Comparison of ENCODE assay signal across 8 cellular contexts in the genomic region with DNA sequence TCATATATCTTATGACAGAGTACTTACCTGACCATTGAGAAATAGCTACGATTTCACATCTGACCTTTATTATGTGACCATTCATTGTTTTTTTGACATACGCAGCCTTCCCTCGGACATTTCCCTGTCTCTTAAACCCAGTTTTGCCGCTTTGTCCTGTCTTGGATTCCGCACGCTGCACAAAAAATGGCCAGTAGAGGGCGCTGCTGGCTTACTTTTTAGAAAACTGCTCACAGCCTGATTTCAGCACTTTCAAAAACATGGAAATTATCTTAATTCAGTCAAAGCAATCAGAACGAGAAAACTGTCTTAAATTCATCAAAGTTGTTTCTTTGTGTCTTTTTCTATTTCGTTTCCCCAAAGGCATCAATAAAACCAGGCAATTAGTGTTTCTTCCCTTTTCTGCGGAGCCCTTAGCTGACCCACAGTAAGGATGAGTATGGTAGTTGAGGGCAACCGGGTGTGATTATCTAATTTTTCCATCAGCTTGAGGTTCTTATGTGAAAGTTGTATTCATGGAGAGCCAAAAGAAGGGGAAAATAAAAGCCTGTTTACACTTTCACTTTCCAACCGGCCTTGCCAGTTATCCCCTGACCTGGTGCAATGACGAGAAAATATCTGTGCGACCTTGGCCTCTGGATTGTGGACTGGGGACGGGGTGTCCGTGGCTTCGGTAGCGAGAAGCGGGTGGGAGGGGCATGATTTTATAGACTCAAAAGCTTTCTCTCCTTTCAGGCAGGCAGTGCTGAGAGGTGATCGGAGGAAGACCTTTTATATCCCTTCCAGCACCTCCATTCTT.
DNase-seq lines count a peak whose midpoint lies in the region; ATAC-seq and TF ChIP-seq lines count a peak whose summit lies in the region.

No MANE protein-coding gene starts in this region.

- H3K27me3 ChIP-seq in GM06990 (replicated peaks; ENCODE audit: control insufficient read depth, insufficient read depth, low read length), result no peaks in the 10 kb centered on the region
- H3K27me3 ChIP-seq in kidney epithelial cell (ENCODE audit: control insufficient read depth, insufficient read depth, low read length), result peaks cover 5% of the 10 kb centered on the region

- no peaks in the 10 kb centered on the region for H3K4me1 Mint-ChIP-seq in WTC11
- no peaks in the 10 kb centered on the region for H3K4me1 Mint-ChIP-seq in central memory CD8-positive, alpha-beta T cell

- no peak overlapping the region for H3K27ac Mint-ChIP-seq in WTC11
- H3K27ac Mint-ChIP-seq in central memory CD8-positive, alpha-beta T cell (ENCODE audit: low read depth), result no peak overlapping the region

- H3K4me3 ChIP-seq in GM06990 (replicated peaks; ENCODE audit: low read depth, low read length), result no peak overlapping the region
- H3K4me3 ChIP-seq in kidney epithelial cell (ENCODE audit: low read depth, low read length), result no peak overlapping the region

- H3K4me3 Mint-ChIP-seq in WTC11, result no peak overlapping the region
- no peak overlapping the region for H3K4me3 Mint-ChIP-seq in central memory CD8-positive, alpha-beta T cell

- peak; percentile 90 for TF ChIP-seq CTCF in GM06990 (IDR thresholded peaks at IDR 0.05; ENCODE audit: insufficient read depth, low read length, poor library complexity, severe bottlenecking)
- TF ChIP-seq CTCF in WTC11 (IDR thresholded peaks at IDR 0.05), result peak; percentile 91
- TF ChIP-seq CTCF in kidney epithelial cell (IDR thresholded peaks at IDR 0.05; ENCODE audit: insufficient read depth, low read length, poor library complexity, severe bottlenecking), result peak; percentile 82

- peaks cover 4% of the 10 kb centered on the region; the same call in 1 of the 2 replicates for H3K27me3 Mint-ChIP-seq in WTC11 (ENCODE audit: low read depth)
- H3K27me3 Mint-ChIP-seq in central memory CD8-positive, alpha-beta T cell, result peaks cover 42% of the 10 kb centered on the region

- DNase-seq in GM06990 (ENCODE audit: extremely low read depth, insufficient read length), result peak; percentile 17
- DNase-seq in NCI-H2107 (lab: John Stamatoyannopoulos, UW), result peak; percentile 79
- peak; percentile 84 for DNase-seq in WTC11 (ENCODE audit: low spot score)
- DNase-seq in central memory CD8-positive, alpha-beta T cell (ENCODE audit: low spot score in 2 of 2), result peak; percentile 45 to 58
- peak; percentile 12 for DNase-seq in kidney epithelial cell (ENCODE audit: low read depth)
- DNase-seq in stimulated activated CD4-positive, alpha-beta T cell treated with anti-CD3 and anti-CD28 coated beads, Interleukin-1b, Interleukin-23, amount 100 ng/mL, for 4 hours (ENCODE audit: low read depth in 2 of 2), result peak; percentile 69 to 70

- H3K9me3 Mint-ChIP-seq in WTC11, result no peaks in the 10 kb centered on the region
- no peaks in the 10 kb centered on the region for H3K9me3 Mint-ChIP-seq in central memory CD8-positive, alpha-beta T cell

- CTCF ChIA-PET in WTC11 (lab: Charles Lee), result interaction anchor here (0.5 to 1.3 kb wide), 6 partner anchors 9 to 1111 kb away, joined by 3 to 4 read pairs (median 3); a partner anchor contains a TSS

- ATAC-seq in HG02588 (IDR thresholded peaks at IDR 0.05; ENCODE audit: unreplicated experiment) (peak; percentile 75), WTC11 (peak; percentile 73), GM18858 (IDR thresholded peaks at IDR 0.05; ENCODE audit: unreplicated experiment) (no peak)
- no peak for ATAC-seq in central memory CD8-positive, alpha-beta T cell (replicated peaks; ENCODE audit: extremely low read depth, poor library complexity, severe bottlenecking)

- H3K36me3 Mint-ChIP-seq in WTC11, result no peaks in the 10 kb centered on the region
- no peaks in the 10 kb centered on the region for H3K36me3 Mint-ChIP-seq in central memory CD8-positive, alpha-beta T cell (ENCODE audit: insufficient read depth)

- H3K36me3 ChIP-seq in GM06990 (ENCODE audit: control insufficient read depth, insufficient read depth, low read length), result no peaks in the 10 kb centered on the region
- H3K36me3 ChIP-seq in kidney epithelial cell (ENCODE audit: control insufficient read depth, insufficient read depth, low read length), result no peaks in the 10 kb centered on the region

- POLR2A ChIA-PET in WTC11 (lab: Charles Lee), result no interaction called here

TF ChIP-seq in WTC11, 78 proteins besides CTCF, POLR2A, EP300 and RAD21:
- TF ChIP-seq, protein P1, sequence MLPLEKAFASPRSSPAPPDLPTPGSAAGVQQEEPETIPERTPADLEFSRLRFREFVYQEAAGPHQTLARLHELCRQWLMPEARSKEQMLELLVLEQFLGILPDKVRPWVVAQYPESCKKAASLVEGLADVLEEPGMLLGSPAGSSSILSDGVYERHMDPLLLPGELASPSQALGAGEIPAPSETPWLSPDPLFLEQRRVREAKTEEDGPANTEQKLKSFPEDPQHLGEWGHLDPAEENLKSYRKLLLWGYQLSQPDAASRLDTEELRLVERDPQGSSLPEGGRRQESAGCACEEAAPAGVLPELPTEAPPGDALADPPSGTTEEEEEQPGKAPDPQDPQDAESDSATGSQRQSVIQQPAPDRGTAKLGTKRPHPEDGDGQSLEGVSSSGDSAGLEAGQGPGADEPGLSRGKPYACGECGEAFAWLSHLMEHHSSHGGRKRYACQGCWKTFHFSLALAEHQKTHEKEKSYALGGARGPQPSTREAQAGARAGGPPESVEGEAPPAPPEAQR (CRISPR knock-in tag; IDR thresholded peaks at IDR 0.05), result no peak
- TF ChIP-seq GABPB1 (CRISPR knock-in tag; IDR thresholded peaks at IDR 0.05) (0 out of 2 replicates have a peak, but pooled peaks have one; percentile 41), NFE2L1 (CRISPR knock-in tag; IDR thresholded peaks at IDR 0.05) (no peak)

Comparison
In these comparisons a context has a peak if more than half of its experiments do, and no peak if none do; other contexts are left out.
1. DNase-seq: peak in every context shown above with its lines; median percentile 84 in WTC11; 79 in NCI-H2107; 70 in stimulated activated CD4-positive, alpha-beta T cell treated with anti-CD3 and anti-CD28 coated beads, Interleukin-1b, Interleukin-23, amount 100 ng/mL, for 4 hours; 52 in central memory CD8-positive, alpha-beta T cell; 17 in GM06990; 12 in kidney epithelial cell.
2. ATAC-seq: peak in HG02588 (single experiment) and WTC11 (single experiment); none in central memory CD8-positive, alpha-beta T cell (single experiment) and GM18858 (single experiment).
3. Peak in every context shown above with its lines, with median percentiles within 50 percentile points of each other: CTCF ChIP-seq.